20 cellular contexts compared by ENCODE assay signal in the genomic region with DNA sequence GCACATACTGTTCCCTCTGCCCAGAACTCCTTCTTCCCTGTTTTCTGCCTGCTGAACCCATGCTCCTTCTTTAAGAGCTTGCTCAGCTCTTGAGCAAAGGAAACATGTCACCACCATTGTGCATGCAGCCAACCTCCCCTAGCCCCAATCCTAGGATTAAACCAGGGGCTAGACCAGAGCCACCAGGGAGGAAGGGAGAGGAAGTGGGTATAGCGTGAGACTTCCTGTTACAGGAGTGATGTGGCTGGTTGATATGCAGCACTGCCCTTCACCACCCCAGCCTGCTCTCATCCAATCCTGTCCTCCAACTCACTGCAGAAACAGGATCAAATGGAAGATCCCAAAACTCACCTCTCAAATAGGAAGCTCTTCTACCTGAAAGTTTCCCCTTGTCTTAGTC.
DNase-seq lines count a peak whose midpoint lies in the region; TF ChIP-seq lines count a peak whose summit lies in the region.
"Had no signal": no experiment of that assay in that cellular context is flagged by ENCODE, and none has a peak within 500 bp of the region (broad histone marks: within the 10 kb centered on the region; RNA-seq: fewer than 3 reads in every experiment).

No MANE protein-coding gene starts in this region.

- intact Hi-C loops in posterior vena cava (cut with DNase I), result no loop called here

- H3K4me3 ChIP-seq in Jurkat, Clone E6-1 (ENCODE audit: low read length), result no peak overlapping the region
- no peak overlapping the region for H3K4me3 ChIP-seq in coronary artery
- H3K4me3 ChIP-seq: A549, PC-9, SJSA1 had no signal

- no peak overlapping the region for H3K27ac ChIP-seq in coronary artery
- H3K27ac ChIP-seq: A549, C4-2B, PC-9, SJSA1 had no signal

- POLR2A ChIA-PET in GM10248 (lab: Yijun Ruan, JAX), result no interaction called here

- TF ChIP-seq CTCF in coronary artery (IDR thresholded peaks at IDR 0.05) (no peak), GM10248 (IDR thresholded peaks at IDR 0.05; ENCODE audit: control extremely low read depth, extremely low read depth, low read depth, missing control alignments) (no peak)

- CTCF ChIA-PET in GM10248 (lab: Yijun Ruan, JAX), result interaction anchor here (0.8 kb wide), 1 partner anchor 44 kb away, joined by 3 read pairs; no protein-coding TSS in a partner anchor

- DNase-seq in activated CD8-positive, alpha-beta memory T cell treated with anti-CD3 and anti-CD28 coated beads for 24 hours, result peak; percentile 37
- no peak for DNase-seq in activated CD8-positive, alpha-beta memory T cell treated with anti-CD3 and anti-CD28 coated beads, Interleukin-2, amount 50 U/mL, for 4 hours
- peak; percentile 39 for DNase-seq in Jurkat, Clone E6-1 (ENCODE audit: low read depth, low spot score)
- peak; percentile 8 for DNase-seq in coronary artery (ENCODE audit: low spot score)
- DNase-seq in posterior vena cava (ENCODE audit: low spot score), result peak; percentile 4
- no peak for DNase-seq in HCEC 1CT
- DNase-seq in COLO668 (lab: John Stamatoyannopoulos, UW; ENCODE audit: unreplicated experiment), result no peak
- no peak for DNase-seq in GM10248 (ENCODE audit: extremely low spot score)
- DNase-seq: COR-L47, EL, HFFc6, IMR-90, NCI-H1092, NCI-H146, NCI-H2081 treated with DMSO at 0.1 percent for 48 hours, NCI-H524, PC-9 had no signal

Comparison
In these comparisons a context has a peak if more than half of its experiments do, and no peak if none do; other contexts are left out.
1. DNase-seq: peak in activated CD8-positive, alpha-beta memory T cell treated with anti-CD3 and anti-CD28 coated beads for 24 hours (single experiment), Jurkat, Clone E6-1 (single experiment), coronary artery (single experiment) and posterior vena cava (single experiment); none in activated CD8-positive, alpha-beta memory T cell treated with anti-CD3 and anti-CD28 coated beads, Interleukin-2, amount 50 U/mL, for 4 hours (single experiment), HCEC 1CT (single experiment), COLO668 (single experiment) and GM10248 (single experiment).